1 cellular context compared by ENCODE assay signal in the genomic region with DNA sequence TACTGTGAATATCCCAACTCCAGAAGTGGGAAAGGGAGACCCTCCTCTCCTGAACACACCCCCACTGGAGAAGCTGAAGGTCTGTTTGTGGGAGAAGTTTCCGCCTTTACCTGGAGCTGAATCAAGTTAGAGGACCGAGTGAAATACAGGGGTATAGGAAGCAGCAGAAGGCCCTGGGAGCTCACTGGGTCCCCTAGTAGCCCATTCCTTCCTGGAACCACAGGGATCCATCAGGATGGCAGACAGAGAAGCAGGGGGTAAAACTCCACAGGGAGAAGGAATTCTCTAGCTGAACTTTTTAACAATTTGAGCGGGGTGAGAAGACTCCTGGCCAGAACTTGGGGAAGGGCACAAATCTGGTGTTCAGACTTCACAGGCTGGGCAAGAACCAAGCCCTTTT.
TF ChIP-seq lines count a peak whose summit lies in the region.

No MANE protein-coding gene starts in this region.

TF ChIP-seq in GM23338, 12 proteins besides CTCF, POLR2A, EP300 and RAD21 (continued from another document):
- TF ChIP-seq REST (IDR thresholded peaks at IDR 0.05; ENCODE audit: unreplicated experiment) (no peak), JUNB (IDR thresholded peaks at IDR 0.05; ENCODE audit: unreplicated experiment) (no peak)
